Comparison of ENCODE assay signal across 1 cellular context in genomic region chr5:177005619-177006264, GRCh38.
TF ChIP-seq lines count a peak whose summit lies in the region.

No MANE protein-coding gene starts in this region.

TF ChIP-seq in HepG2, 621 proteins besides CTCF, POLR2A, EP300 and RAD21 (continued from another document and continues in another):
- TF ChIP-seq STAT6 (CRISPR knock-in tag; IDR thresholded peaks at IDR 0.05; ENCODE audit: borderline replicate concordance) (no peak), DRAP1 (CRISPR knock-in tag; IDR thresholded peaks at IDR 0.05) (0 out of 2 replicates have a peak, but pooled peaks have one; percentile 13), ZNF101 (CRISPR knock-in tag; IDR thresholded peaks at IDR 0.05; ENCODE audit: borderline replicate concordance, low read depth) (no peak), NR0B2 (CRISPR knock-in tag; IDR thresholded peaks at IDR 0.05) (no peak), ZFAT (CRISPR knock-in tag; conservative IDR thresholded peaks at IDR 0.05) (no peak), POLR2G (IDR thresholded peaks at IDR 0.05; ENCODE audit: low read depth, low read length) (no peak; the same call in 1 of the 2 replicates), DR1 (CRISPR knock-in tag; IDR thresholded peaks at IDR 0.05) (no peak), ZNF83 (CRISPR knock-in tag; IDR thresholded peaks at IDR 0.05; ENCODE audit: borderline replicate concordance) (no peak), KDM5B (CRISPR knock-in tag; IDR thresholded peaks at IDR 0.05; ENCODE audit: borderline replicate concordance) (no peak), ZNF782 (CRISPR knock-in tag; IDR thresholded peaks at IDR 0.05; ENCODE audit: borderline replicate concordance) (no peak), ZNF407 (CRISPR knock-in tag; IDR thresholded peaks at IDR 0.05; ENCODE audit: not compliant biosample characterization) (no peak), ZNF766 (CRISPR knock-in tag; IDR thresholded peaks at IDR 0.05; ENCODE audit: borderline replicate concordance) (0 out of 2 replicates have a peak, but pooled peaks have one; percentile 15), SNRNP70 (IDR thresholded peaks at IDR 0.05; ENCODE audit: low read depth, low read length) (no peak), ZNF10 (CRISPR knock-in tag; IDR thresholded peaks at IDR 0.05; ENCODE audit: borderline replicate concordance, low read depth) (no peak), KDM1A (CRISPR knock-in tag; IDR thresholded peaks at IDR 0.05) (no peak), MNT (IDR thresholded peaks at IDR 0.05) (no peak), SPEN (CRISPR knock-in tag; IDR thresholded peaks at IDR 0.05; ENCODE audit: low read depth) (no peak), SCMH1 (CRISPR knock-in tag; IDR thresholded peaks at IDR 0.05; ENCODE audit: borderline replicate concordance) (no peak), BRF2 (CRISPR knock-in tag; IDR thresholded peaks at IDR 0.05) (no peak), KIAA2018 (CRISPR knock-in tag; IDR thresholded peaks at IDR 0.05; ENCODE audit: borderline replicate concordance) (no peak), ZNF224 (CRISPR knock-in tag; IDR thresholded peaks at IDR 0.05) (peak; percentile 39; the same call in 1 of the 2 replicates), EED (CRISPR knock-in tag; IDR thresholded peaks at IDR 0.05) (no peak), PAXIP1 (CRISPR knock-in tag; conservative IDR thresholded peaks at IDR 0.05) (no peak), ZFP82 (CRISPR knock-in tag; IDR thresholded peaks at IDR 0.05; ENCODE audit: borderline replicate concordance) (0 out of 2 replicates have a peak, but pooled peaks have one; percentile 66), ZNF839 (CRISPR knock-in tag; IDR thresholded peaks at IDR 0.05; ENCODE audit: borderline replicate concordance) (peak; percentile 70; the same call in 1 of the 2 replicates)
